ENCODE assay signal across 1 cellular context in genomic region chr3:3179407-3180094, GRCh38.
TF ChIP-seq lines count a peak whose summit lies in the region.

CRBN (minus strand) TSS chr3:3179691; CDS start chr3:3179687, 4 bp downstream.

TF ChIP-seq in H1, 55 proteins besides CTCF, POLR2A, EP300 and RAD21 (continued from another document):
- peak; percentile 84 for TF ChIP-seq TAF7 (optimal IDR thresholded peaks at IDR 0.05; ENCODE audit: borderline replicate concordance, low read depth, low read length)
- TF ChIP-seq KDM5A (IDR thresholded peaks at IDR 0.05; ENCODE audit: low read length), result peak; percentile 96
- no peak for TF ChIP-seq MAFK (IDR thresholded peaks at IDR 0.05; ENCODE audit: low read depth, low read length)
- peak; percentile 96 for TF ChIP-seq TAF1 (IDR thresholded peaks at IDR 0.05; ENCODE audit: low read depth, low read length)
- no peak for TF ChIP-seq E2F6 (IDR thresholded peaks at IDR 0.05)
- TF ChIP-seq MAX (IDR thresholded peaks at IDR 0.05), result peak; percentile 63
- no peak for TF ChIP-seq GTF2F1 (IDR thresholded peaks at IDR 0.05; ENCODE audit: borderline replicate concordance, low read depth, low read length)
- no peak for TF ChIP-seq CHD1 (IDR thresholded peaks at IDR 0.05; ENCODE audit: low read depth, low read length)
- TF ChIP-seq RBBP5 (IDR thresholded peaks at IDR 0.05; ENCODE audit: borderline replicate concordance, low read depth, low read length), result peak; percentile 96
- peak; percentile 85 for TF ChIP-seq TBP (IDR thresholded peaks at IDR 0.05; ENCODE audit: low read depth, low read length)
- peak in 1 of 2 experiments; percentile 90; a peak in 2 of 4 replicates for TF ChIP-seq SIN3A (conservative IDR thresholded peaks at IDR 0.05 in 1 of 2, IDR thresholded peaks at IDR 0.05 in 1 of 2; ENCODE audit: low read depth in 1 of 2, low read length in 2 of 2)
- 0 out of 2 replicates have a peak, but pooled peaks have one; percentile 8 for TF ChIP-seq FOSL1 (IDR thresholded peaks at IDR 0.05; ENCODE audit: insufficient read depth, low read depth, low read length)
- TF ChIP-seq CREB1 (IDR thresholded peaks at IDR 0.05), result peak; percentile 81
- TF ChIP-seq TCF12 (IDR thresholded peaks at IDR 0.05; ENCODE audit: low read depth, low read length), result 0 out of 2 replicates have a peak, but pooled peaks have one; percentile 45
- TF ChIP-seq HDAC2 (IDR thresholded peaks at IDR 0.05; ENCODE audit: borderline replicate concordance in 1 of 2, low read depth in 2 of 2, low read length in 2 of 2), result peak in 1 of 2 experiments; percentile 87; a peak in 2 of 4 replicates
- TF ChIP-seq HDAC6 (IDR thresholded peaks at IDR 0.05; ENCODE audit: low read depth, low read length), result no peak
- TF ChIP-seq SP1 (IDR thresholded peaks at IDR 0.05; ENCODE audit: low read depth, low read length), result peak; percentile 47; the same call in 1 of the 2 replicates
- TF ChIP-seq USF2 (IDR thresholded peaks at IDR 0.05; ENCODE audit: low read length), result no peak
- no peak for TF ChIP-seq BRCA1 (IDR thresholded peaks at IDR 0.05; ENCODE audit: low read depth, low read length)
- peak; percentile 73 for TF ChIP-seq EGR1 (IDR thresholded peaks at IDR 0.05; ENCODE audit: borderline replicate concordance, low read depth, low read length)
- peak; percentile 11; the same call in 1 of the 2 replicates for TF ChIP-seq SP2 (IDR thresholded peaks at IDR 0.05; ENCODE audit: low read length)
- peak; percentile 98 for TF ChIP-seq PHF8 (conservative IDR thresholded peaks at IDR 0.05; ENCODE audit: low read depth, low read length)
TF ChIP-seq in H1: peak in this region for 20.
